In the genomic region with DNA sequence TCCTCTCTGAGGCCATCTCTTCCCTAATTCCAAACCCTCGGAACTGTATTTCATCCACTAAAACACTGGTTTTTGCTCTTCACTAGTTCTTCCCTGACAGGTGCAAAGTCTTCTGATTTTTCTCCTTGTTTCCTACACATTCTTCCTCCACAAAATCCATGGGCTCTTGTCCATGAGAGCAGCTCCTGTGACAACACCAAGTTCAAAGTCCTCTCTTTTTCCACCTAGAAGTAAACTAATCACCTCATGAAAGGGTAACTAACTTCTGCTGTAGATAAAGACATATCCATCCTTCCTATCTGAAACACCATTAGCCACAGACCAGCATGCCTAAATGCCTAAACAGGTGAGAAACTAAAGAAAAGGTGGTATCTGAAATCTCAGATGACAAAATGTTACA, we compare ENCODE assay signal across 1 cellular context.
A peak's percentile ranks its signal among the peaks of the same experiment; 100 is the strongest.
TF ChIP-seq lines count a peak whose summit lies in the region.

No MANE protein-coding gene starts in this region.

TF ChIP-seq in HepG2, 621 proteins besides CTCF, POLR2A, EP300 and RAD21:
- TF ChIP-seq NFRKB (IDR thresholded peaks at IDR 0.05) (no peak), RBM22 (optimal IDR thresholded peaks at IDR 0.05; ENCODE audit: low read length) (no peak), HMG20B (CRISPR knock-in tag; conservative IDR thresholded peaks at IDR 0.05) (no peak), ZNF597 (CRISPR knock-in tag; IDR thresholded peaks at IDR 0.05) (no peak), SALL2 (CRISPR knock-in tag; IDR thresholded peaks at IDR 0.05) (no peak), HNF4G (IDR thresholded peaks at IDR 0.05; ENCODE audit: borderline replicate concordance, low read depth, low read length) (0 out of 2 replicates have a peak, but pooled peaks have one; percentile 14), HNF4G (CRISPR knock-in tag; IDR thresholded peaks at IDR 0.05; ENCODE audit: borderline replicate concordance, low read depth) (no peak), SP4 (CRISPR knock-in tag; IDR thresholded peaks at IDR 0.05) (no peak), ZNF264 (CRISPR knock-in tag; IDR thresholded peaks at IDR 0.05) (peak; percentile 57; the same call in 1 of the 2 replicates), DNMT1 (CRISPR knock-in tag; IDR thresholded peaks at IDR 0.05) (no peak), MLX (CRISPR knock-in tag; IDR thresholded peaks at IDR 0.05) (0 out of 2 replicates have a peak, but pooled peaks have one; percentile 27), ZNF280D (CRISPR knock-in tag; IDR thresholded peaks at IDR 0.05) (no peak), ZNF619 (CRISPR knock-in tag; IDR thresholded peaks at IDR 0.05) (no peak), IKZF4 (CRISPR knock-in tag; IDR thresholded peaks at IDR 0.05; ENCODE audit: borderline replicate concordance, low read depth, not compliant biosample characterization) (no peak), HNF4A (CRISPR knock-in tag; IDR thresholded peaks at IDR 0.05) (peak; percentile 62), CBX1 (IDR thresholded peaks at IDR 0.05; ENCODE audit: low read depth) (no peak), EEA1 (CRISPR knock-in tag; IDR thresholded peaks at IDR 0.05; ENCODE audit: borderline replicate concordance) (no peak), YY1 (IDR thresholded peaks at IDR 0.05; ENCODE audit: insufficient read depth, insufficient replicate concordance, low read depth, low read length) (no peak), ZNF564 (CRISPR knock-in tag; IDR thresholded peaks at IDR 0.05) (no peak), SRSF9 (IDR thresholded peaks at IDR 0.05; ENCODE audit: borderline replicate concordance, insufficient read depth, low read depth, low read length, poor library complexity, severe bottlenecking) (no peak), RARA (CRISPR knock-in tag; IDR thresholded peaks at IDR 0.05) (no peak)
- TF ChIP-seq, protein P1, sequence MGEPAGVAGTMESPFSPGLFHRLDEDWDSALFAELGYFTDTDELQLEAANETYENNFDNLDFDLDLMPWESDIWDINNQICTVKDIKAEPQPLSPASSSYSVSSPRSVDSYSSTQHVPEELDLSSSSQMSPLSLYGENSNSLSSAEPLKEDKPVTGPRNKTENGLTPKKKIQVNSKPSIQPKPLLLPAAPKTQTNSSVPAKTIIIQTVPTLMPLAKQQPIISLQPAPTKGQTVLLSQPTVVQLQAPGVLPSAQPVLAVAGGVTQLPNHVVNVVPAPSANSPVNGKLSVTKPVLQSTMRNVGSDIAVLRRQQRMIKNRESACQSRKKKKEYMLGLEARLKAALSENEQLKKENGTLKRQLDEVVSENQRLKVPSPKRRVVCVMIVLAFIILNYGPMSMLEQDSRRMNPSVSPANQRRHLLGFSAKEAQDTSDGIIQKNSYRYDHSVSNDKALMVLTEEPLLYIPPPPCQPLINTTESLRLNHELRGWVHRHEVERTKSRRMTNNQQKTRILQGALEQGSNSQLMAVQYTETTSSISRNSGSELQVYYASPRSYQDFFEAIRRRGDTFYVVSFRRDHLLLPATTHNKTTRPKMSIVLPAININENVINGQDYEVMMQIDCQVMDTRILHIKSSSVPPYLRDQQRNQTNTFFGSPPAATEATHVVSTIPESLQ (CRISPR knock-in tag; conservative IDR thresholded peaks at IDR 0.05): no peak
- TF ChIP-seq, protein P2, sequence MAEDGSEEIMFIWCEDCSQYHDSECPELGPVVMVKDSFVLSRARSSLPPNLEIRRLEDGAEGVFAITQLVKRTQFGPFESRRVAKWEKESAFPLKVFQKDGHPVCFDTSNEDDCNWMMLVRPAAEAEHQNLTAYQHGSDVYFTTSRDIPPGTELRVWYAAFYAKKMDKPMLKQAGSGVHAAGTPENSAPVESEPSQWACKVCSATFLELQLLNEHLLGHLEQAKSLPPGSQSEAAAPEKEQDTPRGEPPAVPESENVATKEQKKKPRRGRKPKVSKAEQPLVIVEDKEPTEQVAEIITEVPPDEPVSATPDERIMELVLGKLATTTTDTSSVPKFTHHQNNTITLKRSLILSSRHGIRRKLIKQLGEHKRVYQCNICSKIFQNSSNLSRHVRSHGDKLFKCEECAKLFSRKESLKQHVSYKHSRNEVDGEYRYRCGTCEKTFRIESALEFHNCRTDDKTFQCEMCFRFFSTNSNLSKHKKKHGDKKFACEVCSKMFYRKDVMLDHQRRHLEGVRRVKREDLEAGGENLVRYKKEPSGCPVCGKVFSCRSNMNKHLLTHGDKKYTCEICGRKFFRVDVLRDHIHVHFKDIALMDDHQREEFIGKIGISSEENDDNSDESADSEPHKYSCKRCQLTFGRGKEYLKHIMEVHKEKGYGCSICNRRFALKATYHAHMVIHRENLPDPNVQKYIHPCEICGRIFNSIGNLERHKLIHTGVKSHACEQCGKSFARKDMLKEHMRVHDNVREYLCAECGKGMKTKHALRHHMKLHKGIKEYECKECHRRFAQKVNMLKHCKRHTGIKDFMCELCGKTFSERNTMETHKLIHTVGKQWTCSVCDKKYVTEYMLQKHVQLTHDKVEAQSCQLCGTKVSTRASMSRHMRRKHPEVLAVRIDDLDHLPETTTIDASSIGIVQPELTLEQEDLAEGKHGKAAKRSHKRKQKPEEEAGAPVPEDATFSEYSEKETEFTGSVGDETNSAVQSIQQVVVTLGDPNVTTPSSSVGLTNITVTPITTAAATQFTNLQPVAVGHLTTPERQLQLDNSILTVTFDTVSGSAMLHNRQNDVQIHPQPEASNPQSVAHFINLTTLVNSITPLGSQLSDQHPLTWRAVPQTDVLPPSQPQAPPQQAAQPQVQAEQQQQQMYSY (CRISPR knock-in tag; IDR thresholded peaks at IDR 0.05): no peak
- TF ChIP-seq, protein P3, sequence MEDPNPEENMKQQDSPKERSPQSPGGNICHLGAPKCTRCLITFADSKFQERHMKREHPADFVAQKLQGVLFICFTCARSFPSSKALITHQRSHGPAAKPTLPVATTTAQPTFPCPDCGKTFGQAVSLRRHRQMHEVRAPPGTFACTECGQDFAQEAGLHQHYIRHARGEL (CRISPR knock-in tag; IDR thresholded peaks at IDR 0.05): no peak
- TF ChIP-seq, protein P4, sequence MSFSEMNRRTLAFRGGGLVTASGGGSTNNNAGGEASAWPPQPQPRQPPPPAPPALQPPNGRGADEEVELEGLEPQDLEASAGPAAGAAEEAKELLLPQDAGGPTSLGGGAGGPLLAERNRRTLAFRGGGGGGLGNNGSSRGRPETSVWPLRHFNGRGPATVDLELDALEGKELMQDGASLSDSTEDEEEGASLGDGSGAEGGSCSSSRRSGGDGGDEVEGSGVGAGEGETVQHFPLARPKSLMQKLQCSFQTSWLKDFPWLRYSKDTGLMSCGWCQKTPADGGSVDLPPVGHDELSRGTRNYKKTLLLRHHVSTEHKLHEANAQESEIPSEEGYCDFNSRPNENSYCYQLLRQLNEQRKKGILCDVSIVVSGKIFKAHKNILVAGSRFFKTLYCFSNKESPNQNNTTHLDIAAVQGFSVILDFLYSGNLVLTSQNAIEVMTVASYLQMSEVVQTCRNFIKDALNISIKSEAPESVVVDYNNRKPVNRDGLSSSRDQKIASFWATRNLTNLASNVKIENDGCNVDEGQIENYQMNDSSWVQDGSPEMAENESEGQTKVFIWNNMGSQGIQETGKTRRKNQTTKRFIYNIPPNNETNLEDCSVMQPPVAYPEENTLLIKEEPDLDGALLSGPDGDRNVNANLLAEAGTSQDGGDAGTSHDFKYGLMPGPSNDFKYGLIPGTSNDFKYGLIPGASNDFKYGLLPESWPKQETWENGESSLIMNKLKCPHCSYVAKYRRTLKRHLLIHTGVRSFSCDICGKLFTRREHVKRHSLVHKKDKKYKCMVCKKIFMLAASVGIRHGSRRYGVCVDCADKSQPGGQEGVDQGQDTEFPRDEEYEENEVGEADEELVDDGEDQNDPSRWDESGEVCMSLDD (CRISPR knock-in tag; IDR thresholded peaks at IDR 0.05; ENCODE audit: borderline replicate concordance): no peak
